In the genomic region with DNA sequence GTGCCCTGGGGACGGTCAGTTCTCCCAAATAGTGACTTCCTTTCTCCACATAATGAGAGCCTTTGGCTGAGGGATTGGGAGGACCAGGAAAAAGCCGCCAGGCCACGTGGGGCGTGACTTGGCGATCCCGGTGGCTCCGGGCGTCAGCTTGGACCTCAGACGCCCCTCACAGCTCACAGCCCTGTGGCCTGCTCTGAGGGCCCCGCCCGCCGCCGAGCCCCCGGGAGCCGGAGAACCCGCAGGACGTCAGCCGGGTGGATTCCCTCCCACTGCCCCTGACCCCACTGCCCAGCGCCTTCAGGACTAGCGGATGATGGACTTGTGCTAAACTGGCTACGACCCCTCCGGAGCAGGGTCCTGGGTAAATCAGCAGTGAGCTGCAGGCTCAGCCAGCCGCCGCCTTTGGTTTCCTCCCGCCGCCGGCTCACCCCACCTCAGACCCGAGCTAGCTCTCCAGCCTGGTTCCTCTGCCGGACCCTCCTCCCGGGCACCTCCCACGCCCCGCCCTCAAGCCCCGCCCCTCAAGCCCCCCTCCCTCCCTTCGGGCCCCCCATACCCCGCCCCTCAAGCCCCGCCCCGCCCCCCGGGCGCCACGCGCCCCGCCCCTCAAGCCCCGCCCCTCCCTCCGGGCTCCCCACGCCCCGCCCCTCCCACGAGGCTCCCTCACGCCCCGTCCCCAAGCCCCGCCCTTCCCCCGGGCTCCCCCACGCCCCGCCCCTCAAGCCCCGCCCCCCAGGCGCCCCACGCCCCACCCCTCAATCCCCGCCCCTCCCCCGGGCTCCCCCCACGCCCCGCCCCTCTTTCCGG, we compare ENCODE assay signal across 8 cellular contexts. TPM values are rescaled to one million over a fixed set of nuclear protein-coding genes. Genes with fewer than 3 reads are reported as not detected.
DNase-seq lines count a peak whose midpoint lies in the region; ATAC-seq, FAIRE-seq and TF ChIP-seq lines count a peak whose summit lies in the region.

No MANE protein-coding gene starts in this region.

- peak; percentile 49 for ATAC-seq in CD4-positive, alpha-beta T cell (ENCODE audit: poor library complexity)
- ATAC-seq in GM18907 (IDR thresholded peaks at IDR 0.05; ENCODE audit: unreplicated experiment) (peak; percentile 26), HG03378 (IDR thresholded peaks at IDR 0.05; ENCODE audit: unreplicated experiment) (no peak)

- peak overlapping the region; percentile 100 for H3K4me2 ChIP-seq in skeletal muscle satellite cell (ENCODE audit: low read length)

- no peaks in the 10 kb centered on the region for H3K9me3 Mint-ChIP-seq in CD4-positive, alpha-beta T cell
- H3K9me3 Mint-ChIP-seq in MCF 10A (ENCODE audit: unreplicated experiment): no peaks in the 10 kb centered on the region

- peaks cover 8% of the 10 kb centered on the region for H3K4me1 Mint-ChIP-seq in CD4-positive, alpha-beta T cell (ENCODE audit: low read depth)
- H3K4me1 Mint-ChIP-seq in MCF 10A (ENCODE audit: insufficient read depth, unreplicated experiment): peaks cover 30% of the 10 kb centered on the region

- CTCF ChIA-PET in CD4-positive, alpha-beta T cell (lab: Charles Lee): interaction anchor here (1.1 to 2.5 kb wide), 4 partner anchors 9 to 177 kb away, joined by 3 to 11 read pairs (median 5); partner anchors contain the start of gene FAAP20
- CTCF ChIA-PET in MCF 10A (lab: Yijun Ruan, JAX): interaction anchor here (1.1 kb wide), 1 partner anchor 9 kb away, joined by 6 read pairs; the partner anchor contains the start of gene FAAP20

- H3K27me3 Mint-ChIP-seq in CD4-positive, alpha-beta T cell: no peaks in the 10 kb centered on the region
- H3K27me3 Mint-ChIP-seq in MCF 10A (ENCODE audit: insufficient read depth, unreplicated experiment): no peaks in the 10 kb centered on the region

- H3K9me3 ChIP-seq in CD4-positive, alpha-beta T cell (ENCODE audit: control insufficient read depth, low read length): no peaks in the 10 kb centered on the region
- H3K9me3 ChIP-seq in skeletal muscle satellite cell (replicated peaks; ENCODE audit: low read length): no peaks in the 10 kb centered on the region

- peaks cover 52% of the 10 kb centered on the region for H3K4me1 ChIP-seq in skeletal muscle satellite cell (ENCODE audit: control insufficient read depth, insufficient read depth, low read length)

- no peak for FAIRE-seq in GM19239 (lab: Jason Lieb, UNC)

- no peak for DNase-seq in CD4-positive, alpha-beta T cell
- DNase-seq in NCI-H82 (lab: John Stamatoyannopoulos, UW) (peak; percentile 97), MCF 10A (ENCODE audit: unreplicated experiment) (no peak), iPS-NIHi11 (ENCODE audit: low spot score) (peak; percentile 94), GM19239 (ENCODE audit: insufficient read length, low spot score) (no peak)

- H3K4me3 ChIP-seq in skeletal muscle satellite cell (ENCODE audit: low read length): peak overlapping the region; percentile 80

- BruUV-seq in MCF 10A (replicated peaks; lab: Mats Ljungman, UMichigan): no TSS peak

- no peaks in the 10 kb centered on the region for H3K27me3 ChIP-seq in CD4-positive, alpha-beta T cell (ENCODE audit: control insufficient read depth, insufficient read depth, low read length)
- H3K27me3 ChIP-seq in skeletal muscle satellite cell (ENCODE audit: control insufficient read depth, insufficient read depth, low read length): no peaks in the 10 kb centered on the region

- intact Hi-C loops in CD4-positive, alpha-beta T cell (cut with DNase I, micrococcal nuclease): loop anchor here in 1 of 2 experiments (5.0 kb wide), 2 partner anchors 323 to 438 kb away; partner anchors contain the start of gene PANK4
- intact Hi-C loops in MCF 10A (cut with micrococcal nuclease): no loop called here

- peak overlapping the region; percentile 85 for H3K9ac ChIP-seq in skeletal muscle satellite cell (ENCODE audit: low read depth, low read length)

- H3K27ac Mint-ChIP-seq in CD4-positive, alpha-beta T cell: no peak overlapping the region
- H3K27ac Mint-ChIP-seq in MCF 10A (ENCODE audit: low read depth, unreplicated experiment): peak overlapping the region; percentile 39

- POLR2A ChIA-PET in CD4-positive, alpha-beta T cell (lab: Charles Lee): interaction anchor here (0.6 to 2.4 kb wide), 7 partner anchors 10 to 802 kb away, joined by 3 to 10 read pairs (median 6); partner anchors contain the start of genes FAAP20, MORN1, RER1 and SKI
- POLR2A ChIA-PET in MCF 10A (lab: Yijun Ruan, JAX): interaction anchor here (1.1 to 1.7 kb wide), 3 partner anchors 10 to 29 kb away, joined by 3 to 7 read pairs (median 3); partner anchors contain the start of gene FAAP20

- H3K36me3 ChIP-seq in skeletal muscle satellite cell (ENCODE audit: insufficient read depth, low read length): no peaks in the 10 kb centered on the region

- no peak overlapping the region for H3K4me3 Mint-ChIP-seq in CD4-positive, alpha-beta T cell
- H3K4me3 Mint-ChIP-seq in MCF 10A (ENCODE audit: unreplicated experiment): peak overlapping the region; percentile 53

- no peaks in the 10 kb centered on the region for H3K36me3 Mint-ChIP-seq in CD4-positive, alpha-beta T cell (ENCODE audit: low read depth)
- H3K36me3 Mint-ChIP-seq in MCF 10A (ENCODE audit: insufficient read depth, unreplicated experiment): peaks cover 6% of the 10 kb centered on the region

- no peak for TF ChIP-seq CTCF in CD4-positive, alpha-beta T cell (IDR thresholded peaks at IDR 0.05)
- no peak for TF ChIP-seq CTCF in MCF 10A (IDR thresholded peaks at IDR 0.05; ENCODE audit: unreplicated experiment)

- H3K27ac ChIP-seq in CD4-positive, alpha-beta T cell (ENCODE audit: low read depth, low read length): peak overlapping the region; percentile 35

RNA-seq across cellular contexts. Expression of gene FAAP20, which starts 10.0 kb away (rescaled TPM):
- total RNA-seq in CD4-positive, alpha-beta T cell: 10 to 100 TPM; 51.7 to 53.1 TPM
- total RNA-seq in MCF 10A (2022): 75.9 and 88.8 TPM in 2 replicates
- 14.2 and 22.3 TPM in 2 replicates for total RNA-seq in skeletal muscle satellite cell (2012; rRNA removed)

RNA-seq across cellular contexts. Expression of gene SKI, which starts 23.5 kb away (rescaled TPM):
- 100 to 1,000 TPM; 286 to 324 TPM for total RNA-seq in CD4-positive, alpha-beta T cell
- 42.7 and 53.7 TPM in 2 replicates for total RNA-seq in MCF 10A (2022)
- total RNA-seq in skeletal muscle satellite cell (2012; rRNA removed): 16.7 and 24.0 TPM in 2 replicates

Comparison
In these comparisons a context has a peak if more than half of its experiments do, and no peak if none do; other contexts are left out.
1. DNase-seq: peak in NCI-H82 (single experiment) and iPS-NIHi11 (single experiment); none in CD4-positive, alpha-beta T cell (0 of 10), MCF 10A (single experiment) and GM19239 (single experiment).